In genomic region chr4:77156533-77156911, GRCh38 we compare ENCODE assay signal across 8 cellular contexts. TPM values are rescaled to one million over a fixed set of nuclear protein-coding genes. Genes with fewer than 3 reads are reported as not detected.
DNase-seq lines count a peak whose midpoint lies in the region; ATAC-seq and TF ChIP-seq lines count a peak whose summit lies in the region.

No MANE protein-coding gene starts in this region.

- H3K27ac Mint-ChIP-seq in type B pancreatic cell = peak overlapping the region; percentile 100

- no peak overlapping the region for H3K23ac ChIP-seq in trophoblast cell (ENCODE audit: low read length)

- peak overlapping the region; percentile 100 for H4K8ac ChIP-seq in trophoblast cell (ENCODE audit: low read depth, low read length)

- H3K9me3 ChIP-seq in adrenal gland (replicated peaks in 1 of 3) = no peaks in the 10 kb centered on the region
- no peaks in the 10 kb centered on the region for H3K9me3 ChIP-seq in trophoblast cell (ENCODE audit: insufficient read depth, low read depth, low read length)

- H3K18ac ChIP-seq in trophoblast cell (ENCODE audit: low read length) = no peak overlapping the region

- H4K12ac ChIP-seq in trophoblast cell (ENCODE audit: low read depth, low read length) = no peak overlapping the region

- intact Hi-C loops in adrenal gland (cut with DNase I) (loop anchor here (10.0 kb wide), 2 partner anchors 62 to 72 kb away; no protein-coding TSS in a partner anchor), cardiac septum (cut with DNase I) (loop anchor here (1.0 to 5.0 kb wide), 3 partner anchors 59 to 209 kb away; partner anchors contain the start of gene SEPTIN11)

- H2BK5ac ChIP-seq in trophoblast cell (ENCODE audit: low read depth, low read length, poor library complexity) = peak overlapping the region; percentile 100

- peak; percentile 99 for DNase-seq in GM12864 (ENCODE audit: low read depth)
- peak; percentile 99 for DNase-seq in NCI-H1092 treated with DMSO at 0.1 percent for 48 hours (lab: John Stamatoyannopoulos, UW)
- DNase-seq in adrenal gland = peak; percentile 97 to 99 (median 98)
- DNase-seq in cardiac septum (ENCODE audit: low spot score) = peak; percentile 97
- DNase-seq in trophoblast cell = peak; percentile 100
- no peak for DNase-seq in type B pancreatic cell (ENCODE audit: extremely low spot score, unreplicated experiment)

- H3K27me3 Mint-ChIP-seq in type B pancreatic cell = peaks cover 7% of the 10 kb centered on the region

- no peak overlapping the region for H2AK5ac ChIP-seq in trophoblast cell (ENCODE audit: low read length)

- H3K27me3 ChIP-seq in adrenal gland (no peaks in the 10 kb centered on the region), trophoblast cell (ENCODE audit: insufficient read depth, low read length) (no peaks in the 10 kb centered on the region)

- H4K91ac ChIP-seq in trophoblast cell (ENCODE audit: low read depth, low read length) = peak overlapping the region; percentile 100

- no peak overlapping the region for H3K14ac ChIP-seq in trophoblast cell (ENCODE audit: low read length)

- peak overlapping the region; percentile 63 for H3K4me2 ChIP-seq in trophoblast cell (ENCODE audit: low read length)

- no peak overlapping the region for H2BK120ac ChIP-seq in trophoblast cell (ENCODE audit: insufficient read depth, low read length, poor library complexity)

- peak overlapping the region; percentile 99 for H3K4me3 Mint-ChIP-seq in type B pancreatic cell

- H3K27ac ChIP-seq in adrenal gland (peak overlapping the region; percentile 67 to 95 (median 86)), trophoblast cell (ENCODE audit: low read depth, low read length) (peak overlapping the region; percentile 100)

- TF ChIP-seq CTCF in GM12864 (IDR thresholded peaks at IDR 0.05; ENCODE audit: low read depth, low read length, missing control alignments) (no peak), adrenal gland (IDR thresholded peaks at IDR 0.05) (no peak), type B pancreatic cell (conservative IDR thresholded peaks at IDR 0.05) (no peak)

- H3K4me1 ChIP-seq in adrenal gland (replicated peaks in 1 of 2) (peaks cover 7 to 28% of the 10 kb centered on the region in 2 donors), trophoblast cell (ENCODE audit: control insufficient read depth in 1 of 2, insufficient read depth in 2 of 2, low read length in 2 of 2) (peaks cover 5 to 7% of the 10 kb centered on the region in 2 experiments)

- ATAC-seq in HG02623 (IDR thresholded peaks at IDR 0.05; ENCODE audit: unreplicated experiment) = peak; percentile 91
- peak; percentile 91 for ATAC-seq in SK-N-SH treated with all-trans-retinoic acid at 6 μM for 48 hours

- H3K4me3 ChIP-seq in GM12864 (ENCODE audit: low read depth, low read length) (peak overlapping the region; percentile 97), adrenal gland (peak overlapping the region; percentile 12 to 83 (median 67)), trophoblast cell (ENCODE audit: low read depth, low read length) (no peak overlapping the region)

- H3K36me3 Mint-ChIP-seq in type B pancreatic cell = peaks cover 11% of the 10 kb centered on the region

- no peak overlapping the region for H2AFZ ChIP-seq in trophoblast cell (ENCODE audit: insufficient read depth, low read length, poor library complexity)

- H2BK12ac ChIP-seq in trophoblast cell (ENCODE audit: low read length) = no peak overlapping the region

- no peak overlapping the region for H3K4ac ChIP-seq in trophoblast cell (ENCODE audit: low read depth, low read length)

- peaks cover 43% of the 10 kb centered on the region for H3K4me1 Mint-ChIP-seq in type B pancreatic cell (ENCODE audit: unreplicated experiment)

- H3K79me1 ChIP-seq in trophoblast cell (ENCODE audit: low read length) = peaks cover 29% of the 10 kb centered on the region

- no peaks in the 10 kb centered on the region for H3K9me3 Mint-ChIP-seq in type B pancreatic cell

- no peak overlapping the region for H3K9ac ChIP-seq in trophoblast cell (ENCODE audit: low read length)

- 0 to 1% (median 0%) methylated on average over 12 to 17 of the region's 17 CpGs for WGBS in adrenal gland, 4 donors
- WGBS in trophoblast cell (ENCODE audit: extremely low coverage, insufficient coverage, insufficient read length) = no CpG with 5 or more reads among the region's 17 CpGs

- H3K36me3 ChIP-seq in adrenal gland (replicated peaks in 1 of 2) (peaks cover 0 to 27% of the 10 kb centered on the region in 2 donors), trophoblast cell (ENCODE audit: control insufficient read depth in 1 of 2, insufficient read depth in 2 of 2, low read length in 2 of 2) (peaks cover 8 to 12% of the 10 kb centered on the region in 2 experiments)

- peaks cover 16% of the 10 kb centered on the region for H3K79me2 ChIP-seq in trophoblast cell (ENCODE audit: control insufficient read depth, insufficient read depth, low read length, poor library complexity)

- peak in 1 of 2 donors; percentile 79 for TF ChIP-seq POLR2A in adrenal gland (IDR thresholded peaks at IDR 0.05)

TF ChIP-seq in SK-N-SH treated with all-trans-retinoic acid at 6 μM for 48 hours, 23 proteins besides CTCF, POLR2A, EP300 and RAD21:
- TF ChIP-seq ZNF565 (CRISPR knock-in tag; conservative IDR thresholded peaks at IDR 0.05; ENCODE audit: low read depth) (no peak), POU6F1 (CRISPR knock-in tag; IDR thresholded peaks at IDR 0.05; ENCODE audit: borderline replicate concordance, low read depth) (no peak), ESRRG (CRISPR knock-in tag; IDR thresholded peaks at IDR 0.05) (no peak), TOX (CRISPR knock-in tag; IDR thresholded peaks at IDR 0.05; ENCODE audit: borderline replicate concordance) (no peak), PPARA (CRISPR knock-in tag; IDR thresholded peaks at IDR 0.05; ENCODE audit: borderline replicate concordance) (no peak), ARNTL (CRISPR knock-in tag; IDR thresholded peaks at IDR 0.05; ENCODE audit: borderline replicate concordance, low read depth) (no peak), GLIS3 (CRISPR knock-in tag; IDR thresholded peaks at IDR 0.05) (no peak), ZNF70 (CRISPR knock-in tag; IDR thresholded peaks at IDR 0.05) (no peak)
- TF ChIP-seq, protein P1, sequence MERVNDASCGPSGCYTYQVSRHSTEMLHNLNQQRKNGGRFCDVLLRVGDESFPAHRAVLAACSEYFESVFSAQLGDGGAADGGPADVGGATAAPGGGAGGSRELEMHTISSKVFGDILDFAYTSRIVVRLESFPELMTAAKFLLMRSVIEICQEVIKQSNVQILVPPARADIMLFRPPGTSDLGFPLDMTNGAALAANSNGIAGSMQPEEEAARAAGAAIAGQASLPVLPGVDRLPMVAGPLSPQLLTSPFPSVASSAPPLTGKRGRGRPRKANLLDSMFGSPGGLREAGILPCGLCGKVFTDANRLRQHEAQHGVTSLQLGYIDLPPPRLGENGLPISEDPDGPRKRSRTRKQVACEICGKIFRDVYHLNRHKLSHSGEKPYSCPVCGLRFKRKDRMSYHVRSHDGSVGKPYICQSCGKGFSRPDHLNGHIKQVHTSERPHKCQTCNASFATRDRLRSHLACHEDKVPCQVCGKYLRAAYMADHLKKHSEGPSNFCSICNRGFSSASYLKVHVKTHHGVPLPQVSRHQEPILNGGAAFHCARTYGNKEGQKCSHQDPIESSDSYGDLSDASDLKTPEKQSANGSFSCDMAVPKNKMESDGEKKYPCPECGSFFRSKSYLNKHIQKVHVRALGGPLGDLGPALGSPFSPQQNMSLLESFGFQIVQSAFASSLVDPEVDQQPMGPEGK (CRISPR knock-in tag; IDR thresholded peaks at IDR 0.05; ENCODE audit: borderline replicate concordance) = no peak

RNA-seq across cellular contexts. Expression of gene CCNG2, which starts 0.5 kb away (rescaled TPM):
- total RNA-seq in adrenal gland (10 to 100 TPM in 7 of 8 donors, 1 to 10 TPM in 1; 8.5 to 69.2 (median 28.1) TPM), cardiac septum (10.5 TPM), type B pancreatic cell (ENCODE audit: low replicate concordance) (53.0 and 67.9 TPM in 2 replicates)
- 10 to 100 TPM in 1 of 3 donors, 1 to 10 TPM in 2; 5.4 to 20.8 (median 9.9) TPM for polyA plus RNA-seq in adrenal gland
- polyA plus RNA-seq in trophoblast cell (2013) = 69.7 and 76.1 TPM in 2 replicates
